8 cellular contexts compared by ENCODE assay signal in the genomic region with DNA sequence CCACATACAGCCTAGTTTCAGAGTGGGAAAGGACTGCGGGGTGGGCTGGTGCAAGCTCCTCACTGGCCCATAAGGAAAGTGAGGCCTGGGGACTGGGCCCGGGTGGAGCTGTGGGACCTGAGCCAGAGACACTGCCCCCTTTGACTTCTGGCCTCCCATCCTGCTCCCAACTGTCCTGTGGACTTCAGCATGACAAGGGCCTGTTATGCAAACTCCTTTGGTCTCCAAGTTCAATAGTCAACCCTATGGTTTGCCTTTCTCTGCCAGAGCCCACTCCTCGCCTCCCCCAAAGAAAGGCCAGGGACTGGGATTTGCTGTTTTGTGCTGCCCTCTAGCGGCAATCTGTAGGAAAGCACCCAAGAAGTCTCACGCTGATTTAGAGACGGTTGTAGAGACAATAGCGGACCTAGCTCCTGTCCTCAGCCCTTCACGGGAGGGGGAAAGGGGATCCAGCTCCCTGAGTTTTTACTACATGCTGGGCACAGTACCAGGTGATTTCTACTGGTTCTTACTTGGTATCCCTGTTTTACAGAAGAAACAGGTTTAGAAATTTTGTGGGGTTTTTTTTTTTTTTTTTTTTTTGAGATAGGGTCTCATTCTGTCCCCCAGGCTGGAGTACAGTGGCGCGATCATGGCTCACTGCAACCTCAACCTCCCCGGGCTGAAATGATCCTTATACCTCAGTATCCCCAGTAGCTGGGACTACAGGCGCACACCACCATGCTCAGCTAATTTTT. TPM values are rescaled to one million over a fixed set of nuclear protein-coding genes. Genes with fewer than 3 reads are reported as not detected.
A peak's percentile ranks its signal among the peaks of the same experiment; 100 is the strongest.
DNase-seq lines count a peak whose midpoint lies in the region; ATAC-seq and TF ChIP-seq lines count a peak whose summit lies in the region.

No MANE protein-coding gene starts in this region.

- no peak for ATAC-seq in GM21529 (IDR thresholded peaks at IDR 0.05; ENCODE audit: unreplicated experiment)

- DNase-seq in activated gamma-delta T cell treated with Interleukin-2 at 50 U/mL for 16 hours (peak; percentile 52), activated gamma-delta T cell (lab: John Stamatoyannopoulos, UW) (no peak), NCI-H1930 (lab: John Stamatoyannopoulos, UW) (peak; percentile 73 to 77), ascending aorta (ENCODE audit: low spot score in 2 of 2) (no peak)
- DNase-seq in T-helper 2 cell treated with Interferon-gamma antibody and Interleukin-4, amounts not matched to agents 5 μg/mL and 100 μg/mL, for 36 hours (ENCODE audit: low spot score), result peak; percentile 54
- DNase-seq in stimulated activated CD4-positive, alpha-beta T cell treated with anti-CD3 and anti-CD28 coated beads, Interleukin-2, amount 100 ng/mL, for 24 hours, result peak; percentile 68 to 70

- peaks cover 49% of the 10 kb centered on the region for H3K27me3 Mint-ChIP-seq in T-helper 2 cell treated with Interferon-gamma antibody and Interleukin-4, amounts not matched to agents 5 μg/mL and 100 μg/mL, for 36 hours (ENCODE audit: low read depth)

- TF ChIP-seq CTCF in ascending aorta (IDR thresholded peaks at IDR 0.05), result peak; percentile 41 to 71 (median 56)

- H3K27me3 ChIP-seq in ascending aorta (peaks cover 28% of the 10 kb centered on the region), iPS-20b (ENCODE audit: insufficient read depth, low read length) (peaks cover 47% of the 10 kb centered on the region)

- peaks cover 7% of the 10 kb centered on the region for H3K4me1 Mint-ChIP-seq in T-helper 2 cell treated with Interferon-gamma antibody and Interleukin-4, amounts not matched to agents 5 μg/mL and 100 μg/mL, for 36 hours (ENCODE audit: low read depth)

- no peak overlapping the region for H3K9ac ChIP-seq in iPS-20b (ENCODE audit: low read depth, low read length)

- no peak overlapping the region for H3K27ac Mint-ChIP-seq in T-helper 2 cell treated with Interferon-gamma antibody and Interleukin-4, amounts not matched to agents 5 μg/mL and 100 μg/mL, for 36 hours

- H3K4me3 ChIP-seq in ascending aorta (no peak overlapping the region), iPS-20b (ENCODE audit: low read length) (peak overlapping the region; percentile 77; the same call in 1 of the 2 replicates)

- intact Hi-C loops in ascending aorta (cut with DNase I), result no loop called here

- no peaks in the 10 kb centered on the region for H3K36me3 ChIP-seq in ascending aorta
- H3K36me3 ChIP-seq in iPS-20b (ENCODE audit: insufficient read depth, low read depth, low read length), result no peaks in the 10 kb centered on the region

- H3K9me3 ChIP-seq in ascending aorta (no peaks in the 10 kb centered on the region), iPS-20b (ENCODE audit: insufficient read depth, low read depth, low read length) (no peaks in the 10 kb centered on the region)

- H3K36me3 Mint-ChIP-seq in T-helper 2 cell treated with Interferon-gamma antibody and Interleukin-4, amounts not matched to agents 5 μg/mL and 100 μg/mL, for 36 hours (ENCODE audit: low read depth), result peaks cover 1% of the 10 kb centered on the region

- peak overlapping the region; percentile 24 for H3K4me3 Mint-ChIP-seq in T-helper 2 cell treated with Interferon-gamma antibody and Interleukin-4, amounts not matched to agents 5 μg/mL and 100 μg/mL, for 36 hours

- H3K4me1 ChIP-seq in ascending aorta (peaks cover 4 to 5% of the 10 kb centered on the region in 2 donors), iPS-20b (ENCODE audit: insufficient read depth, low read length) (peaks cover 11% of the 10 kb centered on the region; the same call in 1 of the 2 replicates)

- H3K9me3 Mint-ChIP-seq in T-helper 2 cell treated with Interferon-gamma antibody and Interleukin-4, amounts not matched to agents 5 μg/mL and 100 μg/mL, for 36 hours, result no peaks in the 10 kb centered on the region

- H3K27ac ChIP-seq in ascending aorta (no peak overlapping the region), iPS-20b (ENCODE audit: low read length) (no peak overlapping the region)

RNA-seq across cellular contexts. Expression of gene TLCD3B, which starts 1.2 kb away (rescaled TPM):
- not detected for total RNA-seq in ascending aorta

RNA-seq across cellular contexts. Expression of gene C16orf92, which starts 9.3 kb away (rescaled TPM):
- total RNA-seq in ascending aorta, result not detected

RNA-seq across cellular contexts. Expression of gene DOC2A, which starts 21.4 kb away (rescaled TPM):
- not detected for total RNA-seq in ascending aorta

RNA-seq across cellular contexts. Expression of gene ALDOA, which starts 33.3 kb away (rescaled TPM):
- 1,202 TPM for total RNA-seq in ascending aorta

RNA-seq across cellular contexts. Expression of gene INO80E, which starts 36.2 kb away (rescaled TPM):
- 44.1 TPM for total RNA-seq in ascending aorta

Comparison
In these comparisons a context has a peak if more than half of its experiments do, and no peak if none do; other contexts are left out.
1. DNase-seq: peak in activated gamma-delta T cell treated with Interleukin-2 at 50 U/mL for 16 hours (single experiment), NCI-H1930 (2 of 2), T-helper 2 cell treated with Interferon-gamma antibody and Interleukin-4, amounts not matched to agents 5 μg/mL and 100 μg/mL, for 36 hours (single experiment) and stimulated activated CD4-positive, alpha-beta T cell treated with anti-CD3 and anti-CD28 coated beads, Interleukin-2, amount 100 ng/mL, for 24 hours (2 of 2); none in activated gamma-delta T cell (single experiment) and ascending aorta (0 of 2).